Comparison of ENCODE assay signal across 30 cellular contexts in the genomic region with DNA sequence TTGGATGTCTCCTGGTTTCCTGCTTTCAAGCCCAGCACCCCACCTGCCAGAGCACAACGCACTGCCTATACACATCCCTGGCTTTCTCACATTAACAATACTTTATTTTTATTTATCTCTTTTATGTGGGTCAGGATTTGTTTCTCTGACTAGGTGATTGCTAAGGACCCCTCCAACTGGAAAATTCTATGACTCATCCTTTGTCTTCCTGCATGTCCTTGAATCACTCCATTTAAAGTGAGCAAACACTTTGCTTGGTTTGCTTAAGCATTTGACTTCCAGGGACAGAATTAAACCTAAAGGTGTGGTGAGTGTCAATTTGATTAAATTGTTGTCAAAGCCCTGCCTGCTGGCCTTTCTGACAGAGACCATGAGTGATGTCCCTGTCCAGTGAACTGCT.
DNase-seq lines count a peak whose midpoint lies in the region; ATAC-seq, FAIRE-seq and TF ChIP-seq lines count a peak whose summit lies in the region.
"Had no signal": no experiment of that assay in that cellular context is flagged by ENCODE, and none has a peak within 500 bp of the region (broad histone marks: within the 10 kb centered on the region; RNA-seq: fewer than 3 reads in every experiment).

No MANE protein-coding gene starts in this region.

- 61 to 81% methylated on average over 1 of the region's 1 CpG for WGBS in testis, 2 donors

- no peak overlapping the region for H3K27ac ChIP-seq in testis
- H3K27ac ChIP-seq: BLaER1 treated with 17β-estradiol and CSF1 and Interleukin-3, amounts not matched to agents 10 nM and 100 nM; heart left ventricle; upper lobe of right lung had no signal

- no peak for TF ChIP-seq POLR2A in testis (IDR thresholded peaks at IDR 0.05)

- intact Hi-C loops in testis (cut with DNase I; ENCODE audit: low total_unique reads) = no loop called here

- no peaks in the 10 kb centered on the region for H3K4me1 ChIP-seq in testis
- H3K4me1 ChIP-seq: BLaER1 treated with 17β-estradiol and CSF1 and Interleukin-3, amounts not matched to agents 10 nM and 100 nM; heart left ventricle; upper lobe of right lung had no signal

- no peaks in the 10 kb centered on the region for H3K27me3 ChIP-seq in testis
- H3K27me3 ChIP-seq: BLaER1 treated with 17β-estradiol and CSF1 and Interleukin-3, amounts not matched to agents 10 nM and 100 nM; upper lobe of right lung had no signal

- peak; percentile 96 for DNase-seq in DMS53 treated with DMSO at 0.1 percent for 48 hours (lab: John Stamatoyannopoulos, UW; ENCODE audit: unreplicated experiment)
- peak; percentile 90 for DNase-seq in NCI-H2029 (lab: John Stamatoyannopoulos, UW)
- DNase-seq in NCI-H748 treated with DMSO at 0.1 percent for 48 hours (lab: John Stamatoyannopoulos, UW) = peak; percentile 93
- no peak for DNase-seq in C1 segment of cervical spinal cord (lab: John Stamatoyannopoulos, UW)
- DNase-seq in testis = no peak
- no peak for DNase-seq in DMS79 treated with DMSO at 0.1 percent for 48 hours (lab: John Stamatoyannopoulos, UW)
- DNase-seq: activated CD4-positive, alpha-beta memory T cell treated with anti-CD3 and anti-CD28 coated beads, Interleukin-2, amount 10 ng/mL, durations not matched to agents 7 days and 5 days; activated CD4-positive, alpha-beta T cell treated with anti-CD3 and anti-CD28 coated beads for 1 hour; Calu3; effector CD8-positive, alpha-beta T cell; EL; foreskin fibroblast; heart left ventricle; left cardiac atrium; NCI-H1048; NCI-H2107; NCI-H524; right cardiac atrium; stimulated activated CD4-positive, alpha-beta T cell treated with anti-CD3 and anti-CD28 coated beads, Interleukin-12 subunit alpha, Interleukin-12 subunit beta, amount 100 ng/mL, for 4 hours; stimulated activated CD4-positive, alpha-beta T cell treated with anti-CD3 and anti-CD28 coated beads, Interleukin-4, amount 100 ng/mL, for 24 hours; upper lobe of right lung had no signal

- peak; percentile 33 for FAIRE-seq in islet of Langerhans (lab: Jason Lieb, UNC)
- FAIRE-seq: bronchial epithelial cell, GM12891, TTC549 had no signal

- no peaks in the 10 kb centered on the region for H3K36me3 ChIP-seq in testis (ENCODE audit: low read depth, missing control alignments)
- H3K36me3 ChIP-seq: BLaER1 treated with 17β-estradiol and CSF1 and Interleukin-3, amounts not matched to agents 10 nM and 100 nM; heart left ventricle; upper lobe of right lung had no signal

- no peak for ATAC-seq in GM18907 (IDR thresholded peaks at IDR 0.05; ENCODE audit: unreplicated experiment)
- ATAC-seq: activated naive CD4-positive, alpha-beta T cell treated with anti-CD3 and anti-CD28 coated beads, Interleukin-2, amount 50 U/mL, for 72 hours; activated T-helper 17 cell treated with anti-CD3 and anti-CD28 coated beads, Interleukin-2, amount 50 U/mL, for 72 hours; heart left ventricle; left cardiac atrium; right cardiac atrium; stimulated activated effector memory CD8-positive, alpha-beta T cell treated with anti-CD3 and anti-CD28 coated beads, Interleukin-12 subunit alpha, Interleukin-12 subunit beta, amount 100 ng/mL, for 72 hours; upper lobe of right lung had no signal

- H3K9me3 ChIP-seq in testis = no peaks in the 10 kb centered on the region

- TF ChIP-seq CTCF in testis (IDR thresholded peaks at IDR 0.05) = no peak

- H3K4me3 ChIP-seq in testis = no peak overlapping the region
- H3K4me3 ChIP-seq: BLaER1 treated with 17β-estradiol and CSF1 and Interleukin-3, amounts not matched to agents 10 nM and 100 nM; heart left ventricle; upper lobe of right lung had no signal

Comparison
In these comparisons a context has a peak if more than half of its experiments do, and no peak if none do; other contexts are left out.
1. DNase-seq: peak in DMS53 treated with DMSO at 0.1 percent for 48 hours (single experiment), NCI-H2029 (single experiment) and NCI-H748 treated with DMSO at 0.1 percent for 48 hours (single experiment); none in C1 segment of cervical spinal cord (0 of 14), testis (single experiment) and DMS79 treated with DMSO at 0.1 percent for 48 hours (single experiment).